ENCODE assay signal across 8 cellular contexts in the genomic region with DNA sequence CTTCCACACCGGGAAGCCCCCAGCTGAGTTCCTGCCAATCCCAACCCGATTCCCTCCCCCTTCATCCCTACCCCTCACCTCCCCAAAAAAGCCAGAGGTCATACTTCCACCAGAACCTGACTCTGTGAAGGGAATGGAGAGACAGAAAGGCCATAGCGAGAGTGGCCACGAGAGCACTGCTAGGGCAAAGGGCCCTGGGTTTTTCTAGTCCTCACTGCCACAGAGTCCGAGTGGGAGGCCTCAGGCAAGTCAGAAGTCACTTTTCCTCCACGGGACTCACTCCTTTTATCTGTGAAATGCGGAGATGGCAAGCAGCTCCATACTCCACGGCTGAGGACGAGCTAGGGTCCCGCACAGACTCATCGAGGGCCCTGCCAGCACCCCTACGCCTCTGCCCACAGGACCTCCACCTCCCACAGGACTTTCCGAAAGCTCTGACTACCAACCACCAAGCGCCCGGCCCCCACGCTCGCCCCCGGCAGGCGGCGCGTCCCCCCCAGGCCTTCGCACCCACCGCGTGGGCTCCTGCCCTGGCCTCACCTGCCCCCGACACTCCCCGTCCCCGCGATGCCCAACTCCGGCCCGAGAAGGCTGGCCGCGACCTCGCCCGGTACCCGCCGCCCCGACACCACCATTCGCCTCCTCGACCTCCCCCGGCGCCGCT. TPM values are rescaled to one million over a fixed set of nuclear protein-coding genes. Genes with fewer than 3 reads are reported as not detected.
DNase-seq lines count a peak whose midpoint lies in the region; ATAC-seq and TF ChIP-seq lines count a peak whose summit lies in the region.

No MANE protein-coding gene starts in this region.

- peak overlapping the region; percentile 83 for H3K4me3 Mint-ChIP-seq in chondrocyte (ENCODE audit: unreplicated experiment)

- intact Hi-C loops in A673 (cut with micrococcal nuclease; ENCODE audit: unreplicated experiment) (no loop called here), left lung (cut with DNase I) (no loop called here)

- H3K9me3 Mint-ChIP-seq in chondrocyte (ENCODE audit: low read depth), result no peaks in the 10 kb centered on the region

- CTCF ChIA-PET in A673 (lab: Charles Lee), result interaction anchor here (1.3 kb wide), 1 partner anchor 14 kb away, joined by 5 read pairs; no protein-coding TSS in a partner anchor

- peak; percentile 23 for DNase-seq in A673 (ENCODE audit: low spot score)
- DNase-seq in activated CD4-positive, alpha-beta T cell treated with anti-CD3 and anti-CD28 coated beads for 1 hour, result peak; percentile 52
- no peak for DNase-seq in chondrocyte (ENCODE audit: low spot score)
- DNase-seq in left lung, result peak; percentile 49 to 88
- peak; percentile 8 to 55 (median 37) for DNase-seq in stimulated activated CD4-positive, alpha-beta T cell treated with anti-CD3 and anti-CD28 coated beads, TNF-alpha, amount 100 ng/mL, for 1 hour (ENCODE audit: low read depth in 3 of 3, low spot score in 1 of 3)
- DNase-seq in KG1 (lab: John Stamatoyannopoulos, UW), result no peak

- POLR2A ChIA-PET in A673 (lab: Charles Lee; ENCODE audit: low non-redundant PET), result no interaction called here

- peaks cover 10% of the 10 kb centered on the region for H3K36me3 ChIP-seq in A673 (ENCODE audit: insufficient read depth, low read length, poor library complexity, severe bottlenecking)
- H3K36me3 ChIP-seq in left lung, result peaks cover 0 to 6% of the 10 kb centered on the region in 2 donors

- H3K27me3 ChIP-seq in A673 (replicated peaks; ENCODE audit: insufficient read depth, low read depth, low read length, poor library complexity) (no peaks in the 10 kb centered on the region), left lung (no peaks in the 10 kb centered on the region)

- TF ChIP-seq CTCF in A673 (conservative IDR thresholded peaks at IDR 0.05; ENCODE audit: low read depth, low read length) (no peak), chondrocyte (IDR thresholded peaks at IDR 0.05) (peak; percentile 59), left lung (IDR thresholded peaks at IDR 0.05) (no peak)

- H3K27ac ChIP-seq in A673 (ENCODE audit: low read depth, low read length, poor library complexity, severe bottlenecking) (peak overlapping the region; percentile 87), left lung (peak overlapping the region; percentile 83 to 87)

- H3K36me3 Mint-ChIP-seq in chondrocyte (ENCODE audit: low read depth), result peaks cover 6% of the 10 kb centered on the region

- ATAC-seq in GM19025 (IDR thresholded peaks at IDR 0.05; ENCODE audit: low read depth, unreplicated experiment) (peak; percentile 2), HG03520 (IDR thresholded peaks at IDR 0.05; ENCODE audit: unreplicated experiment) (peak; percentile 3), left lung (peak; percentile 15)

- H3K4me1 ChIP-seq in A673 (ENCODE audit: insufficient read depth, low read length, poor library complexity, severe bottlenecking), result peaks cover 15% of the 10 kb centered on the region
- peaks cover 9 to 86% of the 10 kb centered on the region in 2 donors for H3K4me1 ChIP-seq in left lung

- BruUV-seq in A673 (replicated peaks; lab: Mats Ljungman, UMichigan), result no TSS peak

- no peaks in the 10 kb centered on the region for H3K27me3 Mint-ChIP-seq in chondrocyte (ENCODE audit: low read depth)

- H3K9me3 ChIP-seq in A673 (ENCODE audit: low read depth, low read length, poor library complexity, severe bottlenecking) (no peaks in the 10 kb centered on the region), left lung (no peaks in the 10 kb centered on the region)

- H3K4me3 ChIP-seq in A673 (ENCODE audit: low read depth, low read length, poor library complexity, severe bottlenecking), result peak overlapping the region; percentile 86
- H3K4me3 ChIP-seq in left lung, result peak overlapping the region; percentile 66 to 68

- H3K4me1 Mint-ChIP-seq in chondrocyte (ENCODE audit: low read depth), result peaks cover 58% of the 10 kb centered on the region

- peak overlapping the region; percentile 95 for H3K27ac Mint-ChIP-seq in chondrocyte (ENCODE audit: unreplicated experiment)

RNA-seq across cellular contexts. Expression of gene ATP13A3, which starts 0.8 kb away (rescaled TPM):
- total RNA-seq in A673 (2021) (94.5 and 121 TPM in 2 replicates), chondrocyte (65.7 to 92.4 TPM (median 87.7 TPM) in 3 replicates), left lung (100 to 1,000 TPM; 121 to 123 TPM)

Comparison
In these comparisons a context has a peak if more than half of its experiments do, and no peak if none do; other contexts are left out.
1. DNase-seq: peak in A673 (single experiment), activated CD4-positive, alpha-beta T cell treated with anti-CD3 and anti-CD28 coated beads for 1 hour (single experiment), left lung (2 of 2) and stimulated activated CD4-positive, alpha-beta T cell treated with anti-CD3 and anti-CD28 coated beads, TNF-alpha, amount 100 ng/mL, for 1 hour (3 of 3); none in chondrocyte (single experiment) and KG1 (single experiment).
2. Peak in every context shown above with its lines, with median percentiles within 50 percentile points of each other: ATAC-seq.